13 cellular contexts compared by ENCODE assay signal in genomic region chr5:117326997-117327396, GRCh38.
A peak's percentile ranks its signal among the peaks of the same experiment; 100 is the strongest.
DNase-seq lines count a peak whose midpoint lies in the region; ATAC-seq and TF ChIP-seq lines count a peak whose summit lies in the region.
"Had no signal": no experiment of that assay in that cellular context is flagged by ENCODE, and none has a peak within 500 bp of the region (broad histone marks: within the 10 kb centered on the region; RNA-seq: fewer than 3 reads in every experiment).

No MANE protein-coding gene starts in this region.

- CTCF ChIA-PET in WTC11 (lab: Charles Lee) (no interaction called here), Calu3 (lab: Charles Lee) (no interaction called here)

- H3K4me3 Mint-ChIP-seq in WTC11 (no peak overlapping the region), Calu3 (ENCODE audit: low read depth, unreplicated experiment) (no peak overlapping the region)
- H3K4me3 Mint-ChIP-seq: CD4-positive, alpha-beta T cell had no signal

- peak; percentile 52; the same call in 1 of the 2 replicates for ATAC-seq in WTC11
- ATAC-seq in GM18498 (IDR thresholded peaks at IDR 0.05; ENCODE audit: unreplicated experiment), result no peak

- H3K36me3 Mint-ChIP-seq in WTC11, result peaks cover 23% of the 10 kb centered on the region
- H3K36me3 Mint-ChIP-seq in Calu3 (ENCODE audit: insufficient read depth, unreplicated experiment), result no peaks in the 10 kb centered on the region

- H3K4me1 Mint-ChIP-seq in WTC11 (no peaks in the 10 kb centered on the region), Calu3 (ENCODE audit: low read depth, unreplicated experiment) (no peaks in the 10 kb centered on the region)

- H3K36me3 ChIP-seq in BE2C, result no peaks in the 10 kb centered on the region
- no peaks in the 10 kb centered on the region for H3K36me3 ChIP-seq in MG63
- H3K36me3 ChIP-seq: BLaER1 treated with 17β-estradiol and CSF1 and Interleukin-3, amounts not matched to agents 10 nM and 100 nM had no signal

- peak; percentile 20; the same call in 1 of the 2 replicates for TF ChIP-seq CTCF in BE2C (IDR thresholded peaks at IDR 0.05; ENCODE audit: low read depth, low read length)
- TF ChIP-seq CTCF in WTC11 (IDR thresholded peaks at IDR 0.05), result no peak
- no peak for TF ChIP-seq CTCF in Calu3 (IDR thresholded peaks at IDR 0.05; ENCODE audit: unreplicated experiment)

- H3K27ac Mint-ChIP-seq in WTC11 (no peak overlapping the region), Calu3 (ENCODE audit: unreplicated experiment) (no peak overlapping the region)
- H3K27ac Mint-ChIP-seq: CD4-positive, alpha-beta T cell had no signal

- H3K27me3 ChIP-seq in BE2C (no peaks in the 10 kb centered on the region), MG63 (no peaks in the 10 kb centered on the region; the same call in 1 of the 2 replicates)
- H3K27me3 ChIP-seq: BLaER1 treated with 17β-estradiol and CSF1 and Interleukin-3, amounts not matched to agents 10 nM and 100 nM had no signal

- BruUV-seq in Calu3 (replicated peaks; lab: Mats Ljungman, UMichigan), result no TSS peak

- H3K4me3 ChIP-seq in BE2C (ENCODE audit: low read depth, low read length) (no peak overlapping the region), MG63 (no peak overlapping the region)
- H3K4me3 ChIP-seq: BLaER1 treated with 17β-estradiol and CSF1 and Interleukin-3, amounts not matched to agents 10 nM and 100 nM had no signal

- H3K4me1 ChIP-seq in BE2C, result no peaks in the 10 kb centered on the region
- H3K4me1 ChIP-seq: BLaER1 treated with 17β-estradiol and CSF1 and Interleukin-3, amounts not matched to agents 10 nM and 100 nM had no signal

- intact Hi-C loops in Calu3 (cut with micrococcal nuclease; ENCODE audit: unreplicated experiment), result no loop called here

- POLR2A ChIA-PET in WTC11 (lab: Charles Lee), result no interaction called here

- peaks cover 36% of the 10 kb centered on the region for H3K9me3 Mint-ChIP-seq in WTC11
- peaks cover 23% of the 10 kb centered on the region for H3K9me3 Mint-ChIP-seq in Calu3 (ENCODE audit: low read depth, unreplicated experiment)

- H3K27me3 Mint-ChIP-seq in WTC11 (ENCODE audit: low read depth), result no peaks in the 10 kb centered on the region
- no peaks in the 10 kb centered on the region for H3K27me3 Mint-ChIP-seq in Calu3 (ENCODE audit: unreplicated experiment)
- H3K27me3 Mint-ChIP-seq: CD4-positive, alpha-beta T cell had no signal

- H3K9me3 ChIP-seq in BE2C (no peaks in the 10 kb centered on the region), MG63 (no peaks in the 10 kb centered on the region)

- DNase-seq in BE2C (no peak), HT-29 (ENCODE audit: low spot score) (peak; percentile 8), WTC11 (ENCODE audit: low spot score) (no peak), iPS-NIHi11 (ENCODE audit: low spot score) (peak; percentile 4), Calu3 (no peak), MG63 (no peak)
- DNase-seq: 8988T; AML-193; CD4-positive, alpha-beta T cell; DND-41; GDM1 had no signal

TF ChIP-seq in WTC11, 78 proteins besides CTCF, POLR2A, EP300 and RAD21:
- TF ChIP-seq FOXK1 (CRISPR knock-in tag; IDR thresholded peaks at IDR 0.05), result no peak
- TF ChIP-seq NFATC4 (CRISPR knock-in tag; IDR thresholded peaks at IDR 0.05), result no peak
- no peak for TF ChIP-seq PRRX2 (CRISPR knock-in tag; IDR thresholded peaks at IDR 0.05)
- TF ChIP-seq, protein P1, sequence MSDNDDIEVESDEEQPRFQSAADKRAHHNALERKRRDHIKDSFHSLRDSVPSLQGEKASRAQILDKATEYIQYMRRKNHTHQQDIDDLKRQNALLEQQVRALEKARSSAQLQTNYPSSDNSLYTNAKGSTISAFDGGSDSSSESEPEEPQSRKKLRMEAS (CRISPR knock-in tag; IDR thresholded peaks at IDR 0.05), result no peak
- TF ChIP-seq STAT6 (CRISPR knock-in tag; conservative IDR thresholded peaks at IDR 0.05; ENCODE audit: low read depth), result no peak
- TF ChIP-seq, protein P2, sequence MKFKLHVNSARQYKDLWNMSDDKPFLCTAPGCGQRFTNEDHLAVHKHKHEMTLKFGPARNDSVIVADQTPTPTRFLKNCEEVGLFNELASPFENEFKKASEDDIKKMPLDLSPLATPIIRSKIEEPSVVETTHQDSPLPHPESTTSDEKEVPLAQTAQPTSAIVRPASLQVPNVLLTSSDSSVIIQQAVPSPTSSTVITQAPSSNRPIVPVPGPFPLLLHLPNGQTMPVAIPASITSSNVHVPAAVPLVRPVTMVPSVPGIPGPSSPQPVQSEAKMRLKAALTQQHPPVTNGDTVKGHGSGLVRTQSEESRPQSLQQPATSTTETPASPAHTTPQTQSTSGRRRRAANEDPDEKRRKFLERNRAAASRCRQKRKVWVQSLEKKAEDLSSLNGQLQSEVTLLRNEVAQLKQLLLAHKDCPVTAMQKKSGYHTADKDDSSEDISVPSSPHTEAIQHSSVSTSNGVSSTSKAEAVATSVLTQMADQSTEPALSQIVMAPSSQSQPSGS (CRISPR knock-in tag; IDR thresholded peaks at IDR 0.05; ENCODE audit: borderline replicate concordance, low read depth), result no peak
- TF ChIP-seq, protein P3, sequence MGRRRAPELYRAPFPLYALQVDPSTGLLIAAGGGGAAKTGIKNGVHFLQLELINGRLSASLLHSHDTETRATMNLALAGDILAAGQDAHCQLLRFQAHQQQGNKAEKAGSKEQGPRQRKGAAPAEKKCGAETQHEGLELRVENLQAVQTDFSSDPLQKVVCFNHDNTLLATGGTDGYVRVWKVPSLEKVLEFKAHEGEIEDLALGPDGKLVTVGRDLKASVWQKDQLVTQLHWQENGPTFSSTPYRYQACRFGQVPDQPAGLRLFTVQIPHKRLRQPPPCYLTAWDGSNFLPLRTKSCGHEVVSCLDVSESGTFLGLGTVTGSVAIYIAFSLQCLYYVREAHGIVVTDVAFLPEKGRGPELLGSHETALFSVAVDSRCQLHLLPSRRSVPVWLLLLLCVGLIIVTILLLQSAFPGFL (CRISPR knock-in tag; IDR thresholded peaks at IDR 0.05; ENCODE audit: borderline replicate concordance), result no peak
- TF ChIP-seq, protein P4, sequence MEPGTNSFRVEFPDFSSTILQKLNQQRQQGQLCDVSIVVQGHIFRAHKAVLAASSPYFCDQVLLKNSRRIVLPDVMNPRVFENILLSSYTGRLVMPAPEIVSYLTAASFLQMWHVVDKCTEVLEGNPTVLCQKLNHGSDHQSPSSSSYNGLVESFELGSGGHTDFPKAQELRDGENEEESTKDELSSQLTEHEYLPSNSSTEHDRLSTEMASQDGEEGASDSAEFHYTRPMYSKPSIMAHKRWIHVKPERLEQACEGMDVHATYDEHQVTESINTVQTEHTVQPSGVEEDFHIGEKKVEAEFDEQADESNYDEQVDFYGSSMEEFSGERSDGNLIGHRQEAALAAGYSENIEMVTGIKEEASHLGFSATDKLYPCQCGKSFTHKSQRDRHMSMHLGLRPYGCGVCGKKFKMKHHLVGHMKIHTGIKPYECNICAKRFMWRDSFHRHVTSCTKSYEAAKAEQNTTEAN (CRISPR knock-in tag; IDR thresholded peaks at IDR 0.05), result no peak
- TF ChIP-seq ZBTB21 (CRISPR knock-in tag; IDR thresholded peaks at IDR 0.05; ENCODE audit: borderline replicate concordance), result no peak
- no peak for TF ChIP-seq NR2C2 (CRISPR knock-in tag; IDR thresholded peaks at IDR 0.05)
- TF ChIP-seq GTF2I (CRISPR knock-in tag; conservative IDR thresholded peaks at IDR 0.05), result no peak
- TF ChIP-seq, protein P5, sequence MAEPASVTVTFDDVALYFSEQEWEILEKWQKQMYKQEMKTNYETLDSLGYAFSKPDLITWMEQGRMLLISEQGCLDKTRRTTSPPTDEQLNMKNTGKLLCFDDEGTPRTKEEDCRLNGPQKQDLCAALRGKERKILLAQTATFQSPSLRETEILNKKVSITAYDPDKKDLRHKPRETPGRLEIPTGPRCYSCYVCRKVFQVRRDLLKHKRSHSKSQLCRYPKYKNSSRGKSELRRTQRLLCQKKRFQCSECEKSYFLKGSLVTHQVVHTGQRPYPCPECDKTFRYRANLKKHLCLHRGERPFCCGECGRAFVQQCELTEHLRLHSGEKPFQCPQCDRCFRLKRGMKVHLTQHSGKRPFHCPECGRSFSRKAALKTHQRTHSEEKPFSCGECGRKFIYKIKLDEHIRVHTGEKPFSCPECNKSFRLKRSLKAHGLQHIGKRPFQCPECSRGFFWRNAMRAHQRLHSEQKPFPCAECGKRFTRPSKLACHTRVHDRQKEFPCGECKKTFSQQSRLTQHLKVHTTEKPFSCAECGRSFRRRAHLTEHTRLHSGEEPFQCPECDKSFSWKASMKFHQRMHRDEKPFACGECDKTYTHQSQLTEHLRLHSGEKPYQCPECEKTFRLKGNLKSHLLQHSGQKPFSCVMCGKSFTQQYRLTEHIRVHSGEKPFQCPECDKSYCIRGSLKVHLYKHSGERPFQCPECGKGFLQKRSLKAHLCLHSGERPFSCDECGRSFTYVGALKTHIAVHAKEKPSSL (CRISPR knock-in tag; conservative IDR thresholded peaks at IDR 0.05), result no peak
- TF ChIP-seq, protein P6, sequence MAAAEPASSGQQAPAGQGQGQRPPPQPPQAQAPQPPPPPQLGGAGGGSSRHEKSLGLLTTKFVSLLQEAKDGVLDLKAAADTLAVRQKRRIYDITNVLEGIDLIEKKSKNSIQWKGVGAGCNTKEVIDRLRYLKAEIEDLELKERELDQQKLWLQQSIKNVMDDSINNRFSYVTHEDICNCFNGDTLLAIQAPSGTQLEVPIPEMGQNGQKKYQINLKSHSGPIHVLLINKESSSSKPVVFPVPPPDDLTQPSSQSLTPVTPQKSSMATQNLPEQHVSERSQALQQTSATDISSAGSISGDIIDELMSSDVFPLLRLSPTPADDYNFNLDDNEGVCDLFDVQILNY (CRISPR knock-in tag; IDR thresholded peaks at IDR 0.05), result no peak
- TF ChIP-seq IRF2 (CRISPR knock-in tag; IDR thresholded peaks at IDR 0.05; ENCODE audit: borderline replicate concordance, low read depth), result no peak
- no peak for TF ChIP-seq FOXP1 (CRISPR knock-in tag; IDR thresholded peaks at IDR 0.05; ENCODE audit: borderline replicate concordance)

Comparison
In these comparisons a context has a peak if more than half of its experiments do, and no peak if none do; other contexts are left out.
1. DNase-seq: peak in HT-29 (single experiment) and iPS-NIHi11 (single experiment); none in BE2C (single experiment), WTC11 (single experiment), Calu3 (single experiment) and MG63 (single experiment).